ENCODE assay signal across 18 cellular contexts in genomic region chr1:197285526-197286217, GRCh38. TPM values are rescaled to one million over a fixed set of nuclear protein-coding genes. Genes with fewer than 3 reads are reported as not detected.
"Had no signal": no experiment of that assay in that cellular context is flagged by ENCODE, and none has a peak within 500 bp of the region (broad histone marks: within the 10 kb centered on the region; RNA-seq: fewer than 3 reads in every experiment).

No MANE protein-coding gene starts in this region.

- H3K27ac ChIP-seq: adrenal gland, parathyroid adenoma, stomach, thoracic aorta, vagina had no signal

- ATAC-seq: activated T-cell treated with anti-CD3 and anti-CD28 coated beads, Interleukin-2, amount 50 U/mL, for 72 hours; T-helper 17 cell had no signal

- DNase-seq: activated CD4-positive, alpha-beta T cell treated with anti-CD3 and anti-CD28 coated beads, Interleukin-2, amount 50 U/mL, for 4 hours; activated CD8-positive, alpha-beta memory T cell treated with anti-CD3 and anti-CD28 coated beads, Interleukin-2, amount 50 U/mL, for 4 hours; activated naive CD4-positive, alpha-beta T cell treated with Interleukin-2 at 50 U/mL for 16 hours; activated T-cell treated with anti-CD3 and anti-CD28 coated beads, Interleukin-2, amount 50 U/mL, for 72 hours; adrenal gland; cortex of kidney; effector CD8-positive, alpha-beta T cell; erythroblast; hypothalamus; kidney glomerular epithelial cell; naive B cell; stimulated activated CD4-positive, alpha-beta T cell treated with anti-CD3 and anti-CD28 coated beads, Interleukin-4, amount 100 ng/mL, for 4 hours; stomach; T-helper 17 cell had no signal

RNA-seq across cellular contexts. Expression of gene CRB1, which starts 17.6 kb away (rescaled TPM):
- total RNA-seq: glomerular endothelial cell, thoracic aorta, vagina had no signal
